In genomic region chr3:195991243-195991642, GRCh38 we compare ENCODE assay signal across 7 cellular contexts.
DNase-seq lines count a peak whose midpoint lies in the region; ATAC-seq and TF ChIP-seq lines count a peak whose summit lies in the region.
"Not testable (repeated sequence)": the region's sequence is repeated elsewhere in the genome, so short reads cannot be mapped to it uniquely, and the experiment has no call there.

No MANE protein-coding gene starts in this region.

- not testable (repeated sequence) for H3K9me3 Mint-ChIP-seq in GM23338; activated CD8-positive, alpha-beta T cell treated with anti-CD3 and anti-CD28 coated beads for 36 hours; activated naive CD4-positive, alpha-beta T cell treated with anti-CD3 and anti-CD28 coated beads, Interleukin-2, amount 10 ng/mL, durations not matched to agents 7 days and 5 days; effector memory CD8-positive, alpha-beta T cell; mesothelial cell of epicardium; progenitor cell of endocrine pancreas (ENCODE audit: low read depth)

- not testable (repeated sequence) for H3K27me3 Mint-ChIP-seq in GM23338 (ENCODE audit: insufficient read depth, low read depth, poor library complexity); activated CD8-positive, alpha-beta T cell treated with anti-CD3 and anti-CD28 coated beads for 36 hours; activated naive CD4-positive, alpha-beta T cell treated with anti-CD3 and anti-CD28 coated beads, Interleukin-2, amount 10 ng/mL, durations not matched to agents 7 days and 5 days; effector memory CD8-positive, alpha-beta T cell; progenitor cell of endocrine pancreas
- H3K27me3 Mint-ChIP-seq in mesothelial cell of epicardium (ENCODE audit: low read depth) = peaks cover 10% of the 10 kb centered on the region

- CTCF ChIA-PET in SK-N-SH (lab: Yijun Ruan, JAX); activated CD8-positive, alpha-beta T cell treated with anti-CD3 and anti-CD28 coated beads for 36 hours (lab: Charles Lee); activated naive CD4-positive, alpha-beta T cell treated with anti-CD3 and anti-CD28 coated beads, Interleukin-2, amount 10 ng/mL, durations not matched to agents 7 days and 5 days (lab: Charles Lee): not testable (repeated sequence)

- not testable (repeated sequence) for H3K9me2 ChIP-seq in GM23338 (ENCODE audit: insufficient read depth); SK-N-SH

- H3F3A ChIP-seq in GM23338 (replicated peaks; ENCODE audit: low read depth); SK-N-SH (replicated peaks; ENCODE audit: insufficient read depth): not testable (repeated sequence)

- 89% methylated on average over 12 of the region's 12 CpGs for WGBS in SK-N-SH (ENCODE audit: low lambda C conversion rate)

- TF ChIP-seq CTCF in GM23338 (conservative IDR thresholded peaks at IDR 0.05; ENCODE audit: low read depth in 2 of 2); SK-N-SH (IDR thresholded peaks at IDR 0.05); activated CD8-positive, alpha-beta T cell treated with anti-CD3 and anti-CD28 coated beads for 36 hours (IDR thresholded peaks at IDR 0.05); mesothelial cell of epicardium (IDR thresholded peaks at IDR 0.05; ENCODE audit: unreplicated experiment); progenitor cell of endocrine pancreas (IDR thresholded peaks at IDR 0.05; ENCODE audit: unreplicated experiment): not testable (repeated sequence)

- H3K27ac ChIP-seq in GM23338 (ENCODE audit: low read depth); SK-N-SH (ENCODE audit: low read depth in 2 of 2, low read length in 1 of 2): not testable (repeated sequence)

- H3K27ac Mint-ChIP-seq in GM23338; activated naive CD4-positive, alpha-beta T cell treated with anti-CD3 and anti-CD28 coated beads, Interleukin-2, amount 10 ng/mL, durations not matched to agents 7 days and 5 days; progenitor cell of endocrine pancreas: not testable (repeated sequence)
- H3K27ac Mint-ChIP-seq in activated CD8-positive, alpha-beta T cell treated with anti-CD3 and anti-CD28 coated beads for 36 hours = peak overlapping the region; percentile 71
- H3K27ac Mint-ChIP-seq in effector memory CD8-positive, alpha-beta T cell = peak overlapping the region; percentile 46 to 81
- peak overlapping the region; percentile 83 for H3K27ac Mint-ChIP-seq in mesothelial cell of epicardium

- H3K9ac ChIP-seq in SK-N-SH = not testable (repeated sequence)

- POLR2A ChIA-PET in SK-N-SH (lab: Yijun Ruan, JAX); activated CD8-positive, alpha-beta T cell treated with anti-CD3 and anti-CD28 coated beads for 36 hours (lab: Charles Lee): not testable (repeated sequence)

- not testable (repeated sequence) for H2AFZ ChIP-seq in GM23338
- 0 out of 2 replicates have a peak overlapping the region, but pooled peaks have one; percentile 71 for H2AFZ ChIP-seq in SK-N-SH (ENCODE audit: low read depth)

- not testable (repeated sequence) for TF ChIP-seq RAD21 in SK-N-SH (IDR thresholded peaks at IDR 0.05; ENCODE audit: low read length)

- not testable (repeated sequence) for H3K79me2 ChIP-seq in GM23338 (replicated peaks; ENCODE audit: insufficient read depth); SK-N-SH (ENCODE audit: insufficient read depth)

- H3K27me3 ChIP-seq in GM23338 (ENCODE audit: insufficient read depth); SK-N-SH (ENCODE audit: insufficient read depth): not testable (repeated sequence)

- H3K36me3 Mint-ChIP-seq in GM23338 (ENCODE audit: low read depth); activated CD8-positive, alpha-beta T cell treated with anti-CD3 and anti-CD28 coated beads for 36 hours (ENCODE audit: low read depth); activated naive CD4-positive, alpha-beta T cell treated with anti-CD3 and anti-CD28 coated beads, Interleukin-2, amount 10 ng/mL, durations not matched to agents 7 days and 5 days; effector memory CD8-positive, alpha-beta T cell (ENCODE audit: insufficient read depth); mesothelial cell of epicardium; progenitor cell of endocrine pancreas (ENCODE audit: insufficient read depth): not testable (repeated sequence)

- not testable (repeated sequence) for H3K4me1 ChIP-seq in GM23338 (ENCODE audit: insufficient read depth); SK-N-SH (ENCODE audit: control insufficient read depth in 1 of 2, insufficient read depth in 2 of 2, low read depth in 1 of 2, low read length in 1 of 2)

- peak overlapping the region; percentile 70 for H3K4me3 Mint-ChIP-seq in GM23338
- peak overlapping the region; percentile 71 for H3K4me3 Mint-ChIP-seq in activated CD8-positive, alpha-beta T cell treated with anti-CD3 and anti-CD28 coated beads for 36 hours
- H3K4me3 Mint-ChIP-seq in activated naive CD4-positive, alpha-beta T cell treated with anti-CD3 and anti-CD28 coated beads, Interleukin-2, amount 10 ng/mL, durations not matched to agents 7 days and 5 days = peak overlapping the region; percentile 75
- peak overlapping the region; percentile 75 to 79 for H3K4me3 Mint-ChIP-seq in effector memory CD8-positive, alpha-beta T cell
- peak overlapping the region; percentile 75 for H3K4me3 Mint-ChIP-seq in mesothelial cell of epicardium
- H3K4me3 Mint-ChIP-seq in progenitor cell of endocrine pancreas (ENCODE audit: low read depth) = peak overlapping the region; percentile 73

- not testable (repeated sequence) for H3K4me2 ChIP-seq in GM23338
- peak overlapping the region; percentile 73; the same call in 1 of the 2 replicates for H3K4me2 ChIP-seq in SK-N-SH

- H3K36me3 ChIP-seq in GM23338 (ENCODE audit: insufficient read depth); SK-N-SH (replicated peaks in 1 of 2; ENCODE audit: control insufficient read depth in 1 of 2, insufficient read depth in 2 of 2, low read length in 1 of 2): not testable (repeated sequence)

- not testable (repeated sequence) for H4K20me1 ChIP-seq in GM23338 (replicated peaks; ENCODE audit: insufficient read depth); SK-N-SH (ENCODE audit: insufficient read depth)

- not testable (repeated sequence) for ATAC-seq in GM23338; activated CD8-positive, alpha-beta T cell treated with anti-CD3 and anti-CD28 coated beads for 36 hours; effector memory CD8-positive, alpha-beta T cell (replicated peaks)

- H3K4me1 Mint-ChIP-seq in GM23338; activated CD8-positive, alpha-beta T cell treated with anti-CD3 and anti-CD28 coated beads for 36 hours (ENCODE audit: low read depth); activated naive CD4-positive, alpha-beta T cell treated with anti-CD3 and anti-CD28 coated beads, Interleukin-2, amount 10 ng/mL, durations not matched to agents 7 days and 5 days; effector memory CD8-positive, alpha-beta T cell (ENCODE audit: low read depth in 2 of 2); mesothelial cell of epicardium; progenitor cell of endocrine pancreas (ENCODE audit: low read depth): not testable (repeated sequence)

- DNase-seq in GM23338 (ENCODE audit: low spot score); SK-N-SH; activated CD8-positive, alpha-beta T cell treated with anti-CD3 and anti-CD28 coated beads for 36 hours; activated naive CD4-positive, alpha-beta T cell treated with anti-CD3 and anti-CD28 coated beads, Interleukin-2, amount 10 ng/mL, durations not matched to agents 7 days and 5 days; effector memory CD8-positive, alpha-beta T cell; mesothelial cell of epicardium (ENCODE audit: low spot score in 2 of 2, unreplicated experiment in 2 of 2); progenitor cell of endocrine pancreas (ENCODE audit: low spot score, unreplicated experiment): not testable (repeated sequence)

- not testable (repeated sequence) for H3K9me3 ChIP-seq in SK-N-SH

- H3K4me3 ChIP-seq in GM23338; SK-N-SH (ENCODE audit: low read depth in 2 of 2, low read length in 1 of 2): not testable (repeated sequence)

- intact Hi-C loops in activated CD8-positive, alpha-beta T cell treated with anti-CD3 and anti-CD28 coated beads for 36 hours (cut with micrococcal nuclease) = not testable (repeated sequence)

- TF ChIP-seq EP300 in SK-N-SH (IDR thresholded peaks at IDR 0.05; ENCODE audit: borderline replicate concordance in 1 of 2, low read depth in 1 of 2, low read length in 1 of 2) = not testable (repeated sequence)
